ENCODE assay signal across 8 cellular contexts in genomic region chr18:3624818-3625716, GRCh38.
DNase-seq lines count a peak whose midpoint lies in the region; ATAC-seq lines count a peak whose summit lies in the region.

No MANE protein-coding gene starts in this region.

- peak overlapping the region; percentile 15 for H3K4me3 ChIP-seq in SJSA1

- H3K36me3 ChIP-seq in SJSA1: no peaks in the 10 kb centered on the region

- ATAC-seq in GM19463 (IDR thresholded peaks at IDR 0.05; ENCODE audit: unreplicated experiment) (peak; percentile 83), HG03175 (IDR thresholded peaks at IDR 0.05; ENCODE audit: unreplicated experiment) (no peak), HG02938 (IDR thresholded peaks at IDR 0.05; ENCODE audit: unreplicated experiment) (no peak)

- no peaks in the 10 kb centered on the region for H3K9me3 ChIP-seq in SJSA1 (replicated peaks)

- H3K4me1 ChIP-seq in SJSA1 (replicated peaks): peaks cover 57% of the 10 kb centered on the region

- H3K27ac ChIP-seq in SJSA1: peak overlapping the region; percentile 100

- H3K27me3 ChIP-seq in SJSA1 (replicated peaks): no peaks in the 10 kb centered on the region

- DNase-seq in SJSA1 (ENCODE audit: low read depth in 1 of 2, low spot score in 2 of 2) (peak; percentile 94 to 98), amniotic epithelial cell (ENCODE audit: low read depth) (peak; percentile 91), iris pigment epithelial cell (ENCODE audit: low read depth) (peak; percentile 97), NCI-H2171 (lab: John Stamatoyannopoulos, UW) (no peak)
- DNase-seq in stimulated activated CD4-positive, alpha-beta T cell treated with anti-CD3 and anti-CD28 coated beads, Interleukin-2, amount 100 ng/mL, for 24 hours: peak; percentile 65 to 72
